Comparison of ENCODE assay signal across 7 cellular contexts in the genomic region with DNA sequence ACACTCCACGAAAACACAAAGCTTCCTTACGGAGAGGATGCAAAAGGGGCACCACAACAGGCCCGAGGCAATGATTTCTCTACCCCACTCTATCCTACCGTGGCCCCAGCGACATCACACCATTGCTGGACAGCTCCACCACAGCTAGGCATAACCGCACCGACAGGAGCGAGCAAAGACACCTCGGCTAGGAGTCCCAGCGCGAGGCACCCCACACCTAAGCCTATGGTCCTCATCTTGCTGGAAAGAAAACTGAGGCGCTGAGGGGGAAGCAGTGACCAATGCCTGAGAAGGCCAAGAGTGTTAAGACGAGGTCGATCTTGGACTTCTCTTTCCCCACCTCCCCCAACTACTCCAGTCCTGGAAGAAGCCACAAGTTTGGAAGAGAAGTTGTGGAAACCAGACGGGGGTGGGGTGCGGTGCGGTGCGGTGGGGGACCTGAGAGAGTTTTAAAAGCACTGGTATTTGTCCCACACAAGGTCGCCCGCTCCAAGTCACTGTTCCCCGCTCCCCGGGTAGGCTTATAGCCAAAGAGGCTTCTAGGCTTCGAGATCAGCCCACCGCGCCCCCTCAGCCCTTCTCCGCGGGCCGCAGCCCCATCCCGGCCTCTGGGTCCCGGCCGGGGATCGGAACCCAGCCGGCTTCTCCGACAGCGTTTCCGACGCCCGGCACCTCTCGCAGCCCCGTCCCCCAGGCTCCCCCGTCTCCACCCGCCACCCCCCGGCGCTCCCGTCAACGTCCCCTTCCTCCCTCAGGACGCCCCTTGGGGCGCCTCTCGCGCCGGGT. TPM values are rescaled to one million over a fixed set of nuclear protein-coding genes. Genes with fewer than 3 reads are reported as not detected.
A peak's percentile ranks its signal among the peaks of the same experiment; 100 is the strongest.
DNase-seq lines count a peak whose midpoint lies in the region; ATAC-seq and TF ChIP-seq lines count a peak whose summit lies in the region.

No MANE protein-coding gene starts in this region.

- peaks cover 9% of the 10 kb centered on the region for H3K4me1 Mint-ChIP-seq in glutamatergic neuron (ENCODE audit: low read depth, unreplicated experiment)

- peak overlapping the region; percentile 23 for H3K27ac Mint-ChIP-seq in glutamatergic neuron (ENCODE audit: unreplicated experiment)

- DNase-seq in GM12864 (ENCODE audit: low read depth) (no peak), glutamatergic neuron (peak; percentile 40), retinal pigment epithelial cell (ENCODE audit: low read depth) (no peak), omental fat pad (ENCODE audit: low spot score) (no peak), GM13976 (ENCODE audit: low spot score) (no peak)
- DNase-seq in activated CD8-positive, alpha-beta memory T cell treated with anti-CD3 and anti-CD28 coated beads, Interleukin-2, amount 50 U/mL, for 48 hours: peak; percentile 57

- ATAC-seq in HG03460 (IDR thresholded peaks at IDR 0.05; ENCODE audit: unreplicated experiment): peak; percentile 12
- ATAC-seq in omental fat pad (ENCODE audit: low FRiP score): no peak

- peaks cover 5% of the 10 kb centered on the region for H3K27me3 Mint-ChIP-seq in glutamatergic neuron (ENCODE audit: unreplicated experiment)

- peak overlapping the region; percentile 99 for H3K4me3 Mint-ChIP-seq in glutamatergic neuron (ENCODE audit: unreplicated experiment)

- H3K9me3 Mint-ChIP-seq in glutamatergic neuron (ENCODE audit: unreplicated experiment): peaks cover 7% of the 10 kb centered on the region

- H3K36me3 Mint-ChIP-seq in glutamatergic neuron (ENCODE audit: unreplicated experiment): no peaks in the 10 kb centered on the region

- in situ Hi-C loops in GM13976 (cut with MboI; ENCODE audit: low sequenced_read_pairs, unreplicated experiment): no loop called here

- peak overlapping the region; percentile 88 for H3K4me3 ChIP-seq in GM12864 (ENCODE audit: low read depth, low read length)
- peak overlapping the region; percentile 96 for H3K4me3 ChIP-seq in retinal pigment epithelial cell (ENCODE audit: low read length)

- TF ChIP-seq CTCF in GM12864 (IDR thresholded peaks at IDR 0.05; ENCODE audit: low read depth, low read length, missing control alignments): no peak
- no peak for TF ChIP-seq CTCF in glutamatergic neuron (IDR thresholded peaks at IDR 0.05; ENCODE audit: partially characterized antibody, unreplicated experiment)
- no peak for TF ChIP-seq CTCF in retinal pigment epithelial cell (conservative IDR thresholded peaks at IDR 0.05; ENCODE audit: low read depth, low read length)
- TF ChIP-seq CTCF in omental fat pad (IDR thresholded peaks at IDR 0.05): no peak
- TF ChIP-seq CTCF in GM13976 (IDR thresholded peaks at IDR 0.05; ENCODE audit: borderline replicate concordance, control extremely low read depth, extremely low read depth, insufficient read depth, missing control alignments): no peak

RNA-seq across cellular contexts. Expression of gene PDE6D, which starts 0.8 kb away (rescaled TPM):
- total RNA-seq in glutamatergic neuron (ENCODE audit: unreplicated experiment): 47.1 TPM
- total RNA-seq in omental fat pad: 10 to 100 TPM; 13.8 to 38.8 (median 17.9) TPM

RNA-seq across cellular contexts. Expression of gene COPS7B, which starts 5.9 kb away (rescaled TPM):
- total RNA-seq in glutamatergic neuron (ENCODE audit: unreplicated experiment): 53.2 TPM
- total RNA-seq in omental fat pad: 10 to 100 TPM; 13.8 to 36.9 (median 23.2) TPM

Comparison
In these comparisons a context has a peak if more than half of its experiments do, and no peak if none do; other contexts are left out.
1. DNase-seq: peak in activated CD8-positive, alpha-beta memory T cell treated with anti-CD3 and anti-CD28 coated beads, Interleukin-2, amount 50 U/mL, for 48 hours (single experiment) and glutamatergic neuron (single experiment); none in GM12864 (single experiment), retinal pigment epithelial cell (single experiment), omental fat pad (single experiment) and GM13976 (single experiment).